Comparison of ENCODE assay signal across 1 cellular context in the genomic region with DNA sequence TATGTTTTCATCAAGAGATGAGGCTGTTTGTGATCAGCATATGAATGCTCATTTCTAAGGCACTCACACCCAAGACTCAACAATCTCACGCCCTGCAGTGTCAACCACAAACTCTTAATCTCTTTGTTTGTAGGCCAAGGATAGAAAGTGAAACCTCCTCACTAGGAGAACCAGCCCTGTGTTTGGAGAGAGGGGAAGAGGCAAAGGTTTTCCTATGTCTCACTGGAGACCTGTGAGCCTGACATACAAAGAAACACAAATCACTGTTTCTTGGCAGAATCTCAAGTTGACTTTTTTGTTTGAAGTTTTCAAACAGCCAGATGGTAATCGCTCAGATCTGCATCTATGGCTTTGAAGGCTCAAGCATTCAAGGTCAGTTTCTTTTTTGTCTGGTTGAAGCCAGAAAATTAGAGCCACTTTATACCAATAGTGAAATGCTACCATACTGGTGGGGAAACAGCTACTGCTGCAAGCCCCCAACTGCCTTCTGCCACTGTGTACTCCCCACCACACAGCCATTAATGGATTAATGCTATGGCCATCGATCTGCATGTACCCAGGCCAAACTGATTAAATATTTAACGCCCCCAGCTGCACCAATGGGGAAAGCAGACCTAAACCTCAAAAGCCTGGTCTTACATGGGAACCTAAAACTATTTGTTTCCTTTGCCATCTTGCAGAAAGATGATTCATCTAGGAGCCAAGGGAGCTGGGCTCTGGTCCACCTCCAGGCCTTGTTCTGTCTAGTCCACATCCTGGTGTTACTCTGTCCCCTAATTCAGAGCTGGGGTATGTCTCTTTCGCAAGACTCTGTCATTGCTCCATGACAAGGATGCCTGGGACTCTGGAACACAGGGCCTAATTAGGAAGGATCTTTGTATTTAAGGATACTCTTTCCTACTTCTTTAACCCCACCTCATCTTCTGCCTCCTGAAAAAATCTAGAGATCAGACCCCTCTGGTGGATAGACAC.
A peak's percentile ranks its signal among the peaks of the same experiment; 100 is the strongest.
TF ChIP-seq lines count a peak whose summit lies in the region.

No MANE protein-coding gene starts in this region.

TF ChIP-seq in IMR-90, 13 proteins besides CTCF, POLR2A, EP300 and RAD21:
- TF ChIP-seq CHD1 (IDR thresholded peaks at IDR 0.05; ENCODE audit: low read depth, low read length) (no peak), RCOR1 (IDR thresholded peaks at IDR 0.05; ENCODE audit: insufficient replicate concordance, low read length) (no peak), RFX5 (IDR thresholded peaks at IDR 0.05; ENCODE audit: low read depth, low read length) (no peak), MAZ (IDR thresholded peaks at IDR 0.05; ENCODE audit: borderline replicate concordance, low read depth, low read length) (0 out of 2 replicates have a peak, but pooled peaks have one; percentile 23), FOS (IDR thresholded peaks at IDR 0.05; ENCODE audit: low read depth, low read length) (peak; percentile 39; the same call in 1 of the 2 replicates), SMC3 (IDR thresholded peaks at IDR 0.05; ENCODE audit: low read depth, low read length) (no peak), CEBPB (IDR thresholded peaks at IDR 0.05; ENCODE audit: low read depth, low read length) (peak; percentile 97), ELK1 (IDR thresholded peaks at IDR 0.05; ENCODE audit: borderline replicate concordance, low read depth, low read length) (no peak)
